11 cellular contexts compared by ENCODE assay signal in genomic region chr11:122159173-122159701, GRCh38. TPM values are rescaled to one million over a fixed set of nuclear protein-coding genes. Genes with fewer than 3 reads are reported as not detected.
DNase-seq lines count a peak whose midpoint lies in the region; ATAC-seq, FAIRE-seq and TF ChIP-seq lines count a peak whose summit lies in the region.
"Had no signal": no experiment of that assay in that cellular context is flagged by ENCODE, and none has a peak within 500 bp of the region (broad histone marks: within the 10 kb centered on the region; RNA-seq: fewer than 3 reads in every experiment).

No MANE protein-coding gene starts in this region.

- TF ChIP-seq POLR2A in H54 (IDR thresholded peaks at IDR 0.05; ENCODE audit: low read depth, low read length) = no peak

- H4K20me1 ChIP-seq in smooth muscle cell (ENCODE audit: low read depth) = no peaks in the 10 kb centered on the region

- H3K27ac Mint-ChIP-seq in activated naive CD4-positive, alpha-beta T cell treated with anti-CD3 and anti-CD28 coated beads for 36 hours = no peak overlapping the region
- H3K27ac Mint-ChIP-seq: dendritic cell treated with granulocyte-macrophage colony-stimulating factor and Interleukin-4, amounts not matched to agents 40 ng/mL and 50 ng/mL, for 4 days; T-helper 1 cell treated with Interleukin-12 subunit alpha and Interleukin-12 subunit beta and Interleukin-4 antibody, amounts not matched to agents 30 μg/mL and 1 μg/mL, for 36 hours had no signal

- DNase-seq in H54 (ENCODE audit: insufficient read length, low spot score) = no peak
- no peak for DNase-seq in right atrium auricular region (ENCODE audit: low spot score)
- no peak for DNase-seq in smooth muscle cell (lab: John Stamatoyannopoulos, UW; ENCODE audit: unreplicated experiment)
- DNase-seq in activated naive CD4-positive, alpha-beta T cell treated with anti-CD3 and anti-CD28 coated beads for 36 hours = no peak
- DNase-seq in HEK293T (ENCODE audit: extremely low spot score) = no peak
- DNase-seq in small intestine = no peak
- DNase-seq: stimulated activated CD4-positive, alpha-beta T cell treated with anti-CD3 and anti-CD28 coated beads, Interleukin-4, amount 100 ng/mL, for 24 hours had no signal

- peak overlapping the region; percentile 91 for H3K27ac ChIP-seq in angular gyrus (ENCODE audit: low read depth, low read length)
- H3K27ac ChIP-seq in right atrium auricular region = peak overlapping the region; percentile 49
- peak overlapping the region; percentile 47 for H3K27ac ChIP-seq in smooth muscle cell (ENCODE audit: low read depth)
- no peak overlapping the region for H3K27ac ChIP-seq in small intestine (ENCODE audit: low read depth in 1 of 2, low read length in 1 of 2)

- no peaks in the 10 kb centered on the region for H3K27me3 ChIP-seq in right atrium auricular region
- H3K27me3 ChIP-seq in smooth muscle cell (ENCODE audit: low read depth) = no peaks in the 10 kb centered on the region
- H3K27me3 ChIP-seq in small intestine (ENCODE audit: control insufficient read depth in 2 of 2, insufficient read depth in 2 of 2, low read length in 2 of 2) = no peaks in the 10 kb centered on the region

- H3K4me1 Mint-ChIP-seq in activated naive CD4-positive, alpha-beta T cell treated with anti-CD3 and anti-CD28 coated beads for 36 hours (ENCODE audit: low read depth) = peaks cover 9% of the 10 kb centered on the region

- no peaks in the 10 kb centered on the region for H3K9me3 Mint-ChIP-seq in activated naive CD4-positive, alpha-beta T cell treated with anti-CD3 and anti-CD28 coated beads for 36 hours
- H3K9me3 Mint-ChIP-seq: dendritic cell treated with granulocyte-macrophage colony-stimulating factor and Interleukin-4, amounts not matched to agents 40 ng/mL and 50 ng/mL, for 4 days; T-helper 1 cell treated with Interleukin-12 subunit alpha and Interleukin-12 subunit beta and Interleukin-4 antibody, amounts not matched to agents 30 μg/mL and 1 μg/mL, for 36 hours had no signal

- no peak overlapping the region for H2AFZ ChIP-seq in smooth muscle cell (ENCODE audit: low read depth)

- ATAC-seq in GM21737 (IDR thresholded peaks at IDR 0.05; ENCODE audit: unreplicated experiment) = no peak

- TF ChIP-seq CTCF in right atrium auricular region (IDR thresholded peaks at IDR 0.05) = no peak
- no peak for TF ChIP-seq CTCF in smooth muscle cell (IDR thresholded peaks at IDR 0.05; ENCODE audit: borderline replicate concordance, insufficient read depth, poor library complexity, severe bottlenecking)

- H3K79me2 ChIP-seq in smooth muscle cell (ENCODE audit: low read depth) = peaks cover 98% of the 10 kb centered on the region

- peak overlapping the region; percentile 78 for H3K4me2 ChIP-seq in smooth muscle cell

- H3K36me3 ChIP-seq in right atrium auricular region (no peaks in the 10 kb centered on the region), smooth muscle cell (ENCODE audit: low read depth) (no peaks in the 10 kb centered on the region), small intestine (ENCODE audit: control insufficient read depth in 2 of 2, insufficient read depth in 2 of 2, low read length in 2 of 2) (no peaks in the 10 kb centered on the region)

- no peak overlapping the region for H3K4me3 Mint-ChIP-seq in activated naive CD4-positive, alpha-beta T cell treated with anti-CD3 and anti-CD28 coated beads for 36 hours
- H3K4me3 Mint-ChIP-seq: dendritic cell treated with granulocyte-macrophage colony-stimulating factor and Interleukin-4, amounts not matched to agents 40 ng/mL and 50 ng/mL, for 4 days; T-helper 1 cell treated with Interleukin-12 subunit alpha and Interleukin-12 subunit beta and Interleukin-4 antibody, amounts not matched to agents 30 μg/mL and 1 μg/mL, for 36 hours had no signal

- H3K9me3 ChIP-seq in right atrium auricular region = no peaks in the 10 kb centered on the region
- H3K9me3 ChIP-seq in smooth muscle cell (replicated peaks; ENCODE audit: low read depth) = no peaks in the 10 kb centered on the region
- H3K9me3 ChIP-seq in small intestine (ENCODE audit: control insufficient read depth, low read depth) = no peaks in the 10 kb centered on the region

- peak overlapping the region; percentile 9 for H3K9ac ChIP-seq in smooth muscle cell (ENCODE audit: low read depth)

- H3K27me3 Mint-ChIP-seq in activated naive CD4-positive, alpha-beta T cell treated with anti-CD3 and anti-CD28 coated beads for 36 hours (ENCODE audit: low read depth) = peaks cover 16% of the 10 kb centered on the region

- H3K4me3 ChIP-seq in right atrium auricular region = peak overlapping the region in 1 of 2 donors; percentile 10
- peak overlapping the region; percentile 24 for H3K4me3 ChIP-seq in smooth muscle cell
- no peak overlapping the region for H3K4me3 ChIP-seq in small intestine (ENCODE audit: low read depth in 1 of 2, low read length in 2 of 2)

- intact Hi-C loops in activated naive CD4-positive, alpha-beta T cell treated with anti-CD3 and anti-CD28 coated beads for 36 hours (cut with micrococcal nuclease) = no loop called here

- POLR2A ChIA-PET in HEK293T (lab: Yijun Ruan, JAX) = no interaction called here

- FAIRE-seq in H54 (lab: Jason Lieb, UNC) = peak; percentile 36
- FAIRE-seq in small intestine (lab: Jason Lieb, UNC) = no peak

- 62% methylated on average over 12 of the region's 12 CpGs for WGBS in smooth muscle cell (ENCODE audit: low lambda C conversion rate)
- 41 to 43% (median 42%) methylated on average over 12 of the region's 12 CpGs for WGBS in small intestine, 3 donors

- H3K4me1 ChIP-seq in right atrium auricular region (peaks cover 0 to 5% of the 10 kb centered on the region in 2 donors), smooth muscle cell (ENCODE audit: low read depth) (peaks cover 20% of the 10 kb centered on the region), small intestine (ENCODE audit: control insufficient read depth in 2 of 2, insufficient read depth in 1 of 2, low read depth in 1 of 2, low read length in 1 of 2) (no peaks in the 10 kb centered on the region)

- no peaks in the 10 kb centered on the region for H3F3A ChIP-seq in smooth muscle cell (ENCODE audit: low read depth)

- CTCF ChIA-PET in activated naive CD4-positive, alpha-beta T cell treated with anti-CD3 and anti-CD28 coated beads for 36 hours (lab: Charles Lee) = no interaction called here
- CTCF ChIA-PET in HEK293T (lab: Yijun Ruan, JAX) = no interaction called here

- H3K36me3 Mint-ChIP-seq in activated naive CD4-positive, alpha-beta T cell treated with anti-CD3 and anti-CD28 coated beads for 36 hours (ENCODE audit: low read depth) = no peaks in the 10 kb centered on the region

TF ChIP-seq in HEK293T, 16 proteins besides CTCF, POLR2A, EP300 and RAD21:
- TF ChIP-seq NFRKB (IDR thresholded peaks at IDR 0.05) (no peak), SP1 (IDR thresholded peaks at IDR 0.05) (no peak), HDGF (IDR thresholded peaks at IDR 0.05; ENCODE audit: borderline replicate concordance) (no peak), FOXK2 (IDR thresholded peaks at IDR 0.05) (no peak), BHLHE40 (IDR thresholded peaks at IDR 0.05; ENCODE audit: borderline replicate concordance) (no peak), PKNOX1 (IDR thresholded peaks at IDR 0.05) (no peak), ARNT (IDR thresholded peaks at IDR 0.05) (no peak), CTBP1 (IDR thresholded peaks at IDR 0.05; ENCODE audit: borderline replicate concordance) (no peak), ZNF384 (IDR thresholded peaks at IDR 0.05) (no peak), SUZ12 (IDR thresholded peaks at IDR 0.05) (no peak), TARDBP (IDR thresholded peaks at IDR 0.05) (no peak), LEF1 (IDR thresholded peaks at IDR 0.05; ENCODE audit: borderline replicate concordance) (no peak), ELF4 (IDR thresholded peaks at IDR 0.05) (no peak), FOXA1 (IDR thresholded peaks at IDR 0.05) (no peak), FOXM1 (IDR thresholded peaks at IDR 0.05; ENCODE audit: borderline replicate concordance) (no peak), L3MBTL2 (conservative IDR thresholded peaks at IDR 0.05) (no peak)
TF ChIP-seq in HEK293T: peak in this region for 0.

RNA-seq across cellular contexts. Expression of gene BLID, which starts 43.2 kb away (rescaled TPM):
- total RNA-seq in right atrium auricular region (1 to 10 TPM; 1.1 to 1.2 TPM), smooth muscle cell (2.3 and 4.7 TPM in 2 replicates)
- polyA plus RNA-seq in smooth muscle cell (0.18 TPM in 1 of 2 replicates, not detected in the other), small intestine (not detected)
- not detected for total RNA-seq in activated naive CD4-positive, alpha-beta T cell treated with anti-CD3 and anti-CD28 coated beads for 36 hours

Comparison
In these comparisons a context has a peak if more than half of its experiments do, and no peak if none do; other contexts are left out.
1. H3K27ac ChIP-seq: peak in angular gyrus (single experiment), right atrium auricular region (2 of 2) and smooth muscle cell (single experiment); none in small intestine (0 of 2).